In genomic region chr17:38799501-38800236, GRCh38 we compare ENCODE assay signal across 8 cellular contexts. TPM values are rescaled to one million over a fixed set of nuclear protein-coding genes. Genes with fewer than 3 reads are reported as not detected.
A peak's percentile ranks its signal among the peaks of the same experiment; 100 is the strongest.
DNase-seq lines count a peak whose midpoint lies in the region; ATAC-seq, FAIRE-seq and TF ChIP-seq lines count a peak whose summit lies in the region.

TSS of gene PIP4K2B (minus strand) at chr17:38799556. CDS start at chr17:38799424, 132 bp downstream.

- peaks cover 52% of the 10 kb centered on the region for H3K36me3 Mint-ChIP-seq in WTC11

- H3K4me3 ChIP-seq in bronchial epithelial cell (ENCODE audit: low read depth, low read length) (peak within 1 kb of the TSS; percentile 89), small intestine (ENCODE audit: low read depth in 1 of 2, low read length in 2 of 2) (peak within 1 kb of the TSS; percentile 78 to 88)

- ATAC-seq in HG03175 (IDR thresholded peaks at IDR 0.05; ENCODE audit: unreplicated experiment) = peak; percentile 79
- peak; percentile 94 for ATAC-seq in WTC11

- peak; percentile 99 for DNase-seq in AG08395 (ENCODE audit: low spot score)
- peak; percentile 95 for DNase-seq in NCI-H226
- peak; percentile 97 for DNase-seq in WTC11 (ENCODE audit: low spot score)
- peak; percentile 83 for DNase-seq in bronchial epithelial cell (ENCODE audit: low read depth)
- DNase-seq in iPS-NIHi11 (ENCODE audit: low spot score) = peak; percentile 98
- peak; percentile 97 for DNase-seq in small intestine

- no peaks in the 10 kb centered on the region for H3K27me3 ChIP-seq in bronchial epithelial cell (ENCODE audit: control insufficient read depth, insufficient read depth, low read length)
- no peaks in the 10 kb centered on the region for H3K27me3 ChIP-seq in small intestine (ENCODE audit: control insufficient read depth in 2 of 2, insufficient read depth in 2 of 2, low read length in 2 of 2)

- CTCF ChIA-PET in WTC11 (lab: Charles Lee) = interaction anchor here (0.6 to 1.0 kb wide), 4 partner anchors 38 to 183 kb away, joined by 3 read pairs; partner anchors contain the start of gene RPL23

- POLR2A ChIA-PET in WTC11 (lab: Charles Lee) = interaction anchor here (1.2 kb wide), 1 partner anchor 54 kb away, joined by 3 read pairs; the partner anchor contains the start of gene RPL23

- H3K27ac Mint-ChIP-seq in WTC11 = peak within 1 kb of the TSS; percentile 97

- H3K4me3 Mint-ChIP-seq in WTC11 = peak within 1 kb of the TSS; percentile 98

- in situ Hi-C loops in GM18951 (cut with MboI; ENCODE audit: low sequenced_read_pairs, unreplicated experiment) = no loop called here

- H3K36me3 ChIP-seq in bronchial epithelial cell (ENCODE audit: control insufficient read depth, insufficient read depth, low read length) (peaks cover 3% of the 10 kb centered on the region), small intestine (ENCODE audit: control insufficient read depth in 2 of 2, insufficient read depth in 2 of 2, low read length in 2 of 2) (peaks cover 10% of the 10 kb centered on the region in 2 donors)

- H3K27me3 Mint-ChIP-seq in WTC11 (ENCODE audit: low read depth) = no peaks in the 10 kb centered on the region

- peak; percentile 65 for TF ChIP-seq POLR2A in GM18951 (IDR thresholded peaks at IDR 0.05; ENCODE audit: extremely low read depth, insufficient read depth, insufficient read length)

- 1 to 2% (median 1%) methylated on average over 38 to 76 of the region's 76 CpGs for WGBS in small intestine, 3 donors

- peaks cover 11 to 12% of the 10 kb centered on the region in 2 donors for H3K4me1 ChIP-seq in small intestine (ENCODE audit: control insufficient read depth in 2 of 2, insufficient read depth in 1 of 2, low read depth in 1 of 2, low read length in 1 of 2)

- H3K4me1 Mint-ChIP-seq in WTC11 = peaks cover 21% of the 10 kb centered on the region

- no peaks in the 10 kb centered on the region for H3K9me3 Mint-ChIP-seq in WTC11

- H3K9me3 ChIP-seq in small intestine (ENCODE audit: control insufficient read depth, low read depth) = no peaks in the 10 kb centered on the region

- peak within 1 kb of the TSS; percentile 94 to 99 for H3K27ac ChIP-seq in small intestine (ENCODE audit: low read depth in 1 of 2, low read length in 1 of 2)

- TF ChIP-seq CTCF in WTC11 (IDR thresholded peaks at IDR 0.05) (no peak), bronchial epithelial cell (IDR thresholded peaks at IDR 0.05; ENCODE audit: insufficient read depth, low read length, severe bottlenecking) (no peak)

- FAIRE-seq in bronchial epithelial cell (lab: Jason Lieb, UNC) (no peak), small intestine (lab: Jason Lieb, UNC) (no peak)

TF ChIP-seq in WTC11, 78 proteins besides CTCF, POLR2A, EP300 and RAD21 (continues in another document):
- TF ChIP-seq ATF2 (CRISPR knock-in tag; IDR thresholded peaks at IDR 0.05; ENCODE audit: borderline replicate concordance, low read depth) (no peak), ZNF671 (CRISPR knock-in tag; IDR thresholded peaks at IDR 0.05) (peak; percentile 44; the same call in 1 of the 2 replicates), MXD4 (CRISPR knock-in tag; IDR thresholded peaks at IDR 0.05; ENCODE audit: borderline replicate concordance) (no peak), ZNF416 (CRISPR knock-in tag; IDR thresholded peaks at IDR 0.05) (no peak), ZSCAN18 (CRISPR knock-in tag; IDR thresholded peaks at IDR 0.05) (no peak), PREB (CRISPR knock-in tag; IDR thresholded peaks at IDR 0.05; ENCODE audit: borderline replicate concordance) (no peak), ZNF121 (CRISPR knock-in tag; IDR thresholded peaks at IDR 0.05) (no peak), ELF4 (CRISPR knock-in tag; IDR thresholded peaks at IDR 0.05; ENCODE audit: low read depth) (no peak), ZNF317 (CRISPR knock-in tag; IDR thresholded peaks at IDR 0.05; ENCODE audit: borderline replicate concordance, low read depth) (no peak), ZMAT4 (CRISPR knock-in tag; IDR thresholded peaks at IDR 0.05) (no peak), ZNF138 (CRISPR knock-in tag; conservative IDR thresholded peaks at IDR 0.05) (no peak), TEAD4 (CRISPR knock-in tag; IDR thresholded peaks at IDR 0.05) (no peak; the same call in 1 of the 2 replicates), PRRX2 (CRISPR knock-in tag; IDR thresholded peaks at IDR 0.05) (peak; percentile 74; the same call in 1 of the 2 replicates), MAX (CRISPR knock-in tag; IDR thresholded peaks at IDR 0.05) (peak; percentile 75), ZNF425 (CRISPR knock-in tag; conservative IDR thresholded peaks at IDR 0.05) (no peak), FOXK1 (CRISPR knock-in tag; IDR thresholded peaks at IDR 0.05) (peak; percentile 65; the same call in 1 of the 2 replicates), NFATC4 (CRISPR knock-in tag; IDR thresholded peaks at IDR 0.05) (peak; percentile 86), MLX (CRISPR knock-in tag; IDR thresholded peaks at IDR 0.05) (no peak)

RNA-seq across cellular contexts. Expression of gene PIP4K2B, which starts in this region (rescaled TPM):
- total RNA-seq in WTC11 (2021) (54.0 to 61.9 TPM (median 57.3 TPM) in 3 replicates), bronchial epithelial cell (15.5 and 21.9 TPM in 2 replicates)
- polyA plus RNA-seq in small intestine = 10 to 100 TPM in 1 of 3 donors, 1 to 10 TPM in 2; 4.9 to 19.6 (median 4.9) TPM

Comparison
In these comparisons a context has a peak if more than half of its experiments do, and no peak if none do; other contexts are left out.
1. Peak in every context shown above with its lines: DNase-seq, ATAC-seq, H3K4me3 ChIP-seq and H3K27ac ChIP-seq.